Comparison of ENCODE assay signal across 13 cellular contexts in the genomic region with DNA sequence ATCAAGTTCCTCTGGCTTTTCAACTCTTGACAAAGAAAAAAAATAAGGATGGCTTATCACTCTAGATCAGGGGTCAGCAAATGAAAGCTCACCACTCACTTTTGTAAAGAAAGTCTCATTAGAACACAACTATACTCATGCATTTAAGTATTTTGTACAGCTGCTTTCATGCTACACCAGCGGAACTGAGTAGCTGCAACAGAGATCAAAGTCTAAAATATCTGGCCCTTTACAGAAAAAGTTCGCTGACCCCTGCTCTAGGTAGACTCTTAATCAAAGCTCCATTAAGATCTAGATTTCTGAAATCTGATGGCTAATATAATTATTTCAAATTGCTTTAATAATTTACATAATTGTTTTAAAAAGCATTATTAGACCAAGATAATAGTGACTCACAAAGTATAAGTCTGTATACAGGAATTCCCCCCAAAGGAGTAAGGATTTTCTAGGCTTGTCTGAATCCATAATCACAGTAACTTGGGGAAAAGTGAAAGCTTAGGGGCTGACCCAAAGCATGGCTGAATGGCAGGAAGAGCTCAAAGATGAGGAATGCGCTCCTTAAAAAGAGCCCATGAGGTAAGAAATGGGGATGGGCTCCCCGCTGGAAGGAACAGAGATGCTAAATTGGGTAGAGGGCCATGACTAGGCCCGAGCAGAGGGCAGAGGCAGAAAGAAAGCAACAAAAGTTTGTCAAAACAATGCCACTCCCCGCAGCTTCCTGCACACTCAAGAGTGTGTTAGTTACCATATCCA.
DNase-seq lines count a peak whose midpoint lies in the region; ATAC-seq, FAIRE-seq and TF ChIP-seq lines count a peak whose summit lies in the region.
"Had no signal": no experiment of that assay in that cellular context is flagged by ENCODE, and none has a peak within 500 bp of the region (broad histone marks: within the 10 kb centered on the region; RNA-seq: fewer than 3 reads in every experiment).

No MANE protein-coding gene starts in this region.

- WGBS in heart right ventricle, 2 donors, result 85 to 90% methylated on average over 6 of the region's 6 CpGs

- TF ChIP-seq CTCF in left ventricle myocardium inferior (IDR thresholded peaks at IDR 0.05; ENCODE audit: borderline replicate concordance) (no peak), heart right ventricle (IDR thresholded peaks at IDR 0.05) (no peak), kidney (IDR thresholded peaks at IDR 0.05; ENCODE audit: borderline replicate concordance, extremely low read depth, insufficient read depth) (no peak), upper lobe of right lung (IDR thresholded peaks at IDR 0.05) (no peak), gastrocnemius medialis (IDR thresholded peaks at IDR 0.05 in 4 of 5, conservative IDR thresholded peaks at IDR 0.05 in 1 of 5) (no peak)

- H3K9me3 ChIP-seq in left ventricle myocardium inferior (replicated peaks) (no peaks in the 10 kb centered on the region), heart right ventricle (peaks cover 0 to 11% (median 0%) of the 10 kb centered on the region in 11 donors), T-helper 17 cell (ENCODE audit: control insufficient read depth, low read length, poor library complexity, severe bottlenecking) (no peaks in the 10 kb centered on the region), kidney (ENCODE audit: control insufficient read depth in 1 of 2, low read length in 2 of 2) (peaks cover 0 to 3% of the 10 kb centered on the region in 2 donors), upper lobe of right lung (no peaks in the 10 kb centered on the region), gastrocnemius medialis (no peaks in the 10 kb centered on the region)
- H3K9me3 ChIP-seq: lower lobe of right lung, pancreas had no signal

- FAIRE-seq in kidney (lab: Jason Lieb, UNC), result peak; percentile 41

- peak overlapping the region; percentile 60 for H3K4me3 Mint-ChIP-seq in T-helper 17 cell
- H3K4me3 Mint-ChIP-seq: brain had no signal

- peaks cover 5% of the 10 kb centered on the region for H3K4me1 ChIP-seq in left ventricle myocardium inferior
- peaks cover 0 to 50% (median 0%) of the 10 kb centered on the region in 9 donors for H3K4me1 ChIP-seq in heart right ventricle
- peaks cover 0 to 7% of the 10 kb centered on the region in 2 donors for H3K4me1 ChIP-seq in kidney (ENCODE audit: control insufficient read depth in 1 of 2, insufficient read depth in 1 of 2, low read depth in 1 of 2, low read length in 2 of 2)
- H3K4me1 ChIP-seq in upper lobe of right lung, result peaks cover 15% of the 10 kb centered on the region
- no peaks in the 10 kb centered on the region for H3K4me1 ChIP-seq in gastrocnemius medialis
- H3K4me1 ChIP-seq: pancreas had no signal

- no peak overlapping the region for H3K9ac ChIP-seq in kidney (ENCODE audit: low read length in 2 of 2)

- H3K27me3 Mint-ChIP-seq in T-helper 17 cell, result no peaks in the 10 kb centered on the region
- H3K27me3 Mint-ChIP-seq: brain had no signal

- no peaks in the 10 kb centered on the region for H3K36me3 Mint-ChIP-seq in T-helper 17 cell (ENCODE audit: low read depth)
- H3K36me3 Mint-ChIP-seq: brain had no signal

- no peaks in the 10 kb centered on the region for H3K27me3 ChIP-seq in left ventricle myocardium inferior (ENCODE audit: low read depth)
- H3K27me3 ChIP-seq in heart right ventricle, result no peaks in the 10 kb centered on the region
- H3K27me3 ChIP-seq in upper lobe of right lung, result no peaks in the 10 kb centered on the region
- no peaks in the 10 kb centered on the region for H3K27me3 ChIP-seq in gastrocnemius medialis
- H3K27me3 ChIP-seq: heart left ventricle had no signal

- H3K36me3 ChIP-seq in left ventricle myocardium inferior (no peaks in the 10 kb centered on the region), heart right ventricle (peaks cover 0 to 7% (median 0%) of the 10 kb centered on the region in 9 donors), kidney (ENCODE audit: control insufficient read depth in 1 of 2, insufficient read depth in 2 of 2, low read length in 2 of 2) (no peaks in the 10 kb centered on the region), upper lobe of right lung (no peaks in the 10 kb centered on the region), gastrocnemius medialis (no peaks in the 10 kb centered on the region)
- H3K36me3 ChIP-seq: heart left ventricle, lower lobe of right lung, pancreas had no signal

- H3K27ac ChIP-seq in left ventricle myocardium inferior (replicated peaks) (peak overlapping the region; percentile 30), heart right ventricle (peak overlapping the region in 1 of 10 donors; percentile 68), kidney (ENCODE audit: low read depth in 2 of 2, low read length in 2 of 2) (no peak overlapping the region), upper lobe of right lung (no peak overlapping the region), gastrocnemius medialis (no peak overlapping the region)
- H3K27ac ChIP-seq: lower lobe of right lung, pancreas had no signal

- no peak for ATAC-seq in heart right ventricle
- no peak for ATAC-seq in T-helper 17 cell
- no peak for ATAC-seq in upper lobe of right lung
- no peak for ATAC-seq in gastrocnemius medialis
- ATAC-seq in HG03342 (IDR thresholded peaks at IDR 0.05; ENCODE audit: unreplicated experiment), result no peak

- H3K4me3 ChIP-seq in left ventricle myocardium inferior, result no peak overlapping the region
- no peak overlapping the region for H3K4me3 ChIP-seq in heart right ventricle
- no peak overlapping the region for H3K4me3 ChIP-seq in kidney (ENCODE audit: low read length in 2 of 2)
- H3K4me3 ChIP-seq in upper lobe of right lung, result no peak overlapping the region
- H3K4me3 ChIP-seq in gastrocnemius medialis, result no peak overlapping the region
- H3K4me3 ChIP-seq: heart left ventricle, lower lobe of right lung, pancreas had no signal

- intact Hi-C loops in left ventricle myocardium inferior (cut with micrococcal nuclease), result no loop called here
- intact Hi-C loops in heart right ventricle (cut with DNase I), result loop anchor here in 4 of 10 donors (10.0 kb wide), 3 partner anchors 58 to 152 kb away; partner anchors contain the start of gene SH3KBP1 (in 1 of the 4)
- intact Hi-C loops in kidney (cut with DNase I), result loop anchor here (10.0 kb wide), 1 partner anchor 138 kb away; the partner anchor contains the start of gene SH3KBP1
- intact Hi-C loops in upper lobe of right lung (cut with DNase I), result no loop called here
- intact Hi-C loops in gastrocnemius medialis (cut with DNase I; ENCODE audit: low total_unique reads), result no loop called here

- peaks cover 41% of the 10 kb centered on the region for H3K4me1 Mint-ChIP-seq in T-helper 17 cell

- no peak for TF ChIP-seq POLR2A in gastrocnemius medialis (IDR thresholded peaks at IDR 0.05)

- H3K27ac Mint-ChIP-seq in T-helper 17 cell, result peak overlapping the region; percentile 96

- DNase-seq in left ventricle myocardium inferior, result no peak
- no peak for DNase-seq in heart right ventricle
- DNase-seq in T-helper 17 cell, result no peak
- DNase-seq in kidney, result no peak
- no peak for DNase-seq in upper lobe of right lung
- no peak for DNase-seq in gastrocnemius medialis
- no peak for DNase-seq in DMS153 treated with DMSO at 0.1 percent for 48 hours (lab: John Stamatoyannopoulos, UW; ENCODE audit: unreplicated experiment)
- DNase-seq: pancreas, SW 1271 had no signal

- in situ Hi-C loops in gastrocnemius medialis (cut with MboI; ENCODE audit: low sequenced_read_pairs in 4 of 4), result loop anchor here in 1 of 4 donors (25.0 kb wide), 1 partner anchor 140 kb away; the partner anchor contains the start of gene SH3KBP1
